ENCODE assay signal across 8 cellular contexts in genomic region chr6:11653028-11653583, GRCh38.
DNase-seq lines count a peak whose midpoint lies in the region; ATAC-seq and TF ChIP-seq lines count a peak whose summit lies in the region.

No MANE protein-coding gene starts in this region.

- H3K4me1 Mint-ChIP-seq in activated naive CD8-positive, alpha-beta T cell treated with anti-CD3 and anti-CD28 coated beads, Interleukin-2, amount 10 ng/mL, durations not matched to agents 7 days and 5 days: peaks cover 13% of the 10 kb centered on the region

- no peaks in the 10 kb centered on the region for H3K27me3 ChIP-seq in right lobe of liver

- H3K9me3 Mint-ChIP-seq in activated naive CD8-positive, alpha-beta T cell treated with anti-CD3 and anti-CD28 coated beads, Interleukin-2, amount 10 ng/mL, durations not matched to agents 7 days and 5 days: no peaks in the 10 kb centered on the region

- H3K4me3 Mint-ChIP-seq in activated naive CD8-positive, alpha-beta T cell treated with anti-CD3 and anti-CD28 coated beads, Interleukin-2, amount 10 ng/mL, durations not matched to agents 7 days and 5 days: no peak overlapping the region

- no peak overlapping the region for H3K4me3 ChIP-seq in right lobe of liver

- DNase-seq in Daoy (ENCODE audit: low read depth): peak; percentile 91
- peak; percentile 67 for DNase-seq in NCI-H2227 treated with DMSO at 0.1 percent for 48 hours (lab: John Stamatoyannopoulos, UW)
- DNase-seq in activated naive CD8-positive, alpha-beta T cell treated with anti-CD3 and anti-CD28 coated beads, Interleukin-2, amount 10 ng/mL, durations not matched to agents 7 days and 5 days: peak; percentile 39
- peak in 1 of 3 donors; percentile 49 for DNase-seq in right lobe of liver
- DNase-seq in NCI-H446 (lab: John Stamatoyannopoulos, UW): no peak
- DNase-seq in inferior parietal cortex (ENCODE audit: extremely low spot score): no peak

- peak; percentile 79 for ATAC-seq in activated naive CD8-positive, alpha-beta T cell treated with anti-CD3 and anti-CD28 coated beads, Interleukin-2, amount 10 ng/mL, durations not matched to agents 7 days and 5 days (ENCODE audit: low read depth)
- ATAC-seq in right lobe of liver: peak; percentile 48 to 70 (median 58)
- ATAC-seq in HG02678 (IDR thresholded peaks at IDR 0.05; ENCODE audit: unreplicated experiment): no peak
- no peak for ATAC-seq in HG02763 (IDR thresholded peaks at IDR 0.05; ENCODE audit: unreplicated experiment)

- no peaks in the 10 kb centered on the region for H3K36me3 Mint-ChIP-seq in activated naive CD8-positive, alpha-beta T cell treated with anti-CD3 and anti-CD28 coated beads, Interleukin-2, amount 10 ng/mL, durations not matched to agents 7 days and 5 days

- intact Hi-C loops in right lobe of liver (cut with DNase I): loop anchor here in 1 of 2 donors (10.0 kb wide), 1 partner anchor 582 kb away; no protein-coding TSS in a partner anchor

- no peak overlapping the region for H3K27ac Mint-ChIP-seq in activated naive CD8-positive, alpha-beta T cell treated with anti-CD3 and anti-CD28 coated beads, Interleukin-2, amount 10 ng/mL, durations not matched to agents 7 days and 5 days

- H3K36me3 ChIP-seq in right lobe of liver: no peaks in the 10 kb centered on the region

- 20% methylated on average over 1 of the region's 8 CpGs for WGBS in right lobe of liver (ENCODE audit: insufficient coverage, low coverage, low lambda C conversion rate, missing lambda C conversion rate)

- H3K27ac ChIP-seq in right lobe of liver: no peak overlapping the region

- peaks cover 7% of the 10 kb centered on the region for H3K27me3 Mint-ChIP-seq in activated naive CD8-positive, alpha-beta T cell treated with anti-CD3 and anti-CD28 coated beads, Interleukin-2, amount 10 ng/mL, durations not matched to agents 7 days and 5 days

- no peaks in the 10 kb centered on the region for H3K9me3 ChIP-seq in right lobe of liver

- POLR2A ChIA-PET in activated naive CD8-positive, alpha-beta T cell treated with anti-CD3 and anti-CD28 coated beads, Interleukin-2, amount 10 ng/mL, durations not matched to agents 7 days and 5 days (lab: Charles Lee): no interaction called here

- TF ChIP-seq POLR2A in right lobe of liver (IDR thresholded peaks at IDR 0.05): no peak

- no peak for TF ChIP-seq CTCF in right lobe of liver (IDR thresholded peaks at IDR 0.05)

- peaks cover 0 to 12% (median 0%) of the 10 kb centered on the region in 4 donors for H3K4me1 ChIP-seq in right lobe of liver

Comparison
In these comparisons a context has a peak if more than half of its experiments do, and no peak if none do; other contexts are left out.
1. DNase-seq: peak in Daoy (single experiment), NCI-H2227 treated with DMSO at 0.1 percent for 48 hours (single experiment) and activated naive CD8-positive, alpha-beta T cell treated with anti-CD3 and anti-CD28 coated beads, Interleukin-2, amount 10 ng/mL, durations not matched to agents 7 days and 5 days (single experiment); none in NCI-H446 (0 of 2) and inferior parietal cortex (single experiment).
2. ATAC-seq: peak in activated naive CD8-positive, alpha-beta T cell treated with anti-CD3 and anti-CD28 coated beads, Interleukin-2, amount 10 ng/mL, durations not matched to agents 7 days and 5 days (single experiment) and right lobe of liver (4 of 4); none in HG02678 (single experiment) and HG02763 (single experiment).